28 cellular contexts compared by ENCODE assay signal in genomic region chr3:64971584-64971983, GRCh38.
"Had no signal": no experiment of that assay in that cellular context is flagged by ENCODE, and none has a peak within 500 bp of the region (broad histone marks: within the 10 kb centered on the region; RNA-seq: fewer than 3 reads in every experiment).

No MANE protein-coding gene starts in this region.

- H3K27ac Mint-ChIP-seq: activated CD4-positive, alpha-beta T cell treated with anti-CD3 and anti-CD28 coated beads, Interleukin-2, amount 10 ng/mL, durations not matched to agents 24 days and 14 days; activated CD8-positive, alpha-beta T cell treated with anti-CD3 and anti-CD28 coated beads for 36 hours; activated naive CD8-positive, alpha-beta T cell; activated naive CD8-positive, alpha-beta T cell treated with anti-CD3 and anti-CD28 coated beads, Interleukin-2, amount 50 U/mL, for 24 hours; activated T-cell treated with anti-CD3 and anti-CD28 coated beads, Interleukin-2, amount 50 U/mL, for 72 hours; activated T-helper 17 cell treated with anti-CD3 and anti-CD28 coated beads, Interleukin-2, amount 50 U/mL, for 72 hours; brain; T-helper 1 cell treated with Interleukin-12 subunit alpha and Interleukin-12 subunit beta and Interleukin-4 antibody, amounts not matched to agents 30 μg/mL and 1 μg/mL, for 36 hours; T-helper 2 cell treated with Interferon-gamma antibody and Interleukin-4, amounts not matched to agents 5 μg/mL and 100 μg/mL, for 36 hours had no signal

- H3K4me3 ChIP-seq: MG63 had no signal

- H3K27me3 ChIP-seq: MG63 had no signal

- H3K4me3 Mint-ChIP-seq: activated CD4-positive, alpha-beta T cell treated with anti-CD3 and anti-CD28 coated beads, Interleukin-2, amount 10 ng/mL, durations not matched to agents 24 days and 14 days; activated CD8-positive, alpha-beta T cell treated with anti-CD3 and anti-CD28 coated beads for 36 hours; activated naive CD8-positive, alpha-beta T cell; activated naive CD8-positive, alpha-beta T cell treated with anti-CD3 and anti-CD28 coated beads, Interleukin-2, amount 50 U/mL, for 24 hours; activated T-cell treated with anti-CD3 and anti-CD28 coated beads, Interleukin-2, amount 50 U/mL, for 72 hours; activated T-helper 17 cell treated with anti-CD3 and anti-CD28 coated beads, Interleukin-2, amount 50 U/mL, for 72 hours; brain; T-helper 1 cell treated with Interleukin-12 subunit alpha and Interleukin-12 subunit beta and Interleukin-4 antibody, amounts not matched to agents 30 μg/mL and 1 μg/mL, for 36 hours; T-helper 2 cell treated with Interferon-gamma antibody and Interleukin-4, amounts not matched to agents 5 μg/mL and 100 μg/mL, for 36 hours had no signal

- H3K36me3 Mint-ChIP-seq: activated naive CD8-positive, alpha-beta T cell had no signal

- H3K27me3 Mint-ChIP-seq: activated CD8-positive, alpha-beta T cell treated with anti-CD3 and anti-CD28 coated beads for 36 hours; activated naive CD8-positive, alpha-beta T cell; activated naive CD8-positive, alpha-beta T cell treated with anti-CD3 and anti-CD28 coated beads, Interleukin-2, amount 50 U/mL, for 24 hours; activated T-helper 17 cell treated with anti-CD3 and anti-CD28 coated beads, Interleukin-2, amount 50 U/mL, for 72 hours; brain had no signal

- H3K27ac ChIP-seq: RWPE1 had no signal

- H3K9me3 ChIP-seq: MG63 had no signal

- DNase-seq: activated CD4-positive, alpha-beta T cell treated with anti-CD3 and anti-CD28 coated beads, Interleukin-2, amount 10 ng/mL, durations not matched to agents 24 days and 14 days; activated CD4-positive, alpha-beta T cell treated with anti-CD3 and anti-CD28 coated beads, Interleukin-2, amount 50 U/mL, for 4 hours; activated CD8-positive, alpha-beta T cell treated with anti-CD3 and anti-CD28 coated beads for 36 hours; activated gamma-delta T cell; activated naive CD4-positive, alpha-beta T cell treated with Interleukin-2 at 50 U/mL for 16 hours; activated naive CD8-positive, alpha-beta T cell treated with anti-CD3 and anti-CD28 coated beads, Interleukin-2, amount 50 U/mL, for 24 hours; activated T-cell treated with anti-CD3 and anti-CD28 coated beads, Interleukin-2, amount 50 U/mL, for 1 hour; activated T-cell treated with anti-CD3 and anti-CD28 coated beads, Interleukin-2, amount 50 U/mL, for 72 hours; anterior cingulate cortex; caudate nucleus; cerebellar nuclear complex; Kasumi-1; MG63; NCI-H1048; NCI-H1105 treated with DMSO at 0.1 percent for 48 hours; NCI-H1436; NCI-H1694 treated with DMSO at 0.1 percent for 48 hours; NCI-H2029; NCI-H345; NCI-H524 treated with DMSO at 0.1 percent for 48 hours had no signal

- H3K36me3 ChIP-seq: MG63 had no signal

- ATAC-seq: activated CD8-positive, alpha-beta T cell treated with anti-CD3 and anti-CD28 coated beads for 36 hours; activated naive CD8-positive, alpha-beta T cell treated with anti-CD3 and anti-CD28 coated beads, Interleukin-2, amount 50 U/mL, for 24 hours; activated T-cell treated with anti-CD3 and anti-CD28 coated beads, Interleukin-2, amount 50 U/mL, for 72 hours; activated T-helper 17 cell treated with anti-CD3 and anti-CD28 coated beads, Interleukin-2, amount 50 U/mL, for 72 hours; Panc1; Right ventricle myocardium inferior had no signal

- H3K4me1 Mint-ChIP-seq: activated naive CD8-positive, alpha-beta T cell treated with anti-CD3 and anti-CD28 coated beads, Interleukin-2, amount 50 U/mL, for 24 hours; activated T-helper 17 cell treated with anti-CD3 and anti-CD28 coated beads, Interleukin-2, amount 50 U/mL, for 72 hours had no signal
